16 cellular contexts compared by ENCODE assay signal in genomic region chr7:2282185-2282751, GRCh38. TPM values are rescaled to one million over a fixed set of nuclear protein-coding genes. Genes with fewer than 3 reads are reported as not detected.
DNase-seq lines count a peak whose midpoint lies in the region; ATAC-seq, FAIRE-seq and TF ChIP-seq lines count a peak whose summit lies in the region.
"Had no signal": no experiment of that assay in that cellular context is flagged by ENCODE, and none has a peak within 500 bp of the region (broad histone marks: within the 10 kb centered on the region; RNA-seq: fewer than 3 reads in every experiment).

No MANE protein-coding gene starts in this region.

- peaks cover 49% of the 10 kb centered on the region for H3K79me2 ChIP-seq in GM23248 (ENCODE audit: insufficient read depth)
- peaks cover 21% of the 10 kb centered on the region for H3K79me2 ChIP-seq in K562 (ENCODE audit: control insufficient read depth, insufficient read depth, low read length)

- no peaks in the 10 kb centered on the region for H3K9me2 ChIP-seq in GM23248 (ENCODE audit: insufficient read depth)

- H3K27ac Mint-ChIP-seq in progenitor cell of endocrine pancreas, result no peak overlapping the region

- no peaks in the 10 kb centered on the region for H3F3A ChIP-seq in GM23248 (ENCODE audit: insufficient read depth)

- no peaks in the 10 kb centered on the region for H4K20me1 ChIP-seq in GM23248 (ENCODE audit: insufficient read depth)
- peaks cover 21% of the 10 kb centered on the region; the same call in 1 of the 2 replicates for H4K20me1 ChIP-seq in K562 (replicated peaks; ENCODE audit: control insufficient read depth, insufficient read depth, low read length)

- WGBS in GM23248 (ENCODE audit: low coverage in 1 of 2, low lambda C conversion rate in 2 of 2, missing lambda C conversion rate in 2 of 2), 2 experiments, result 73 to 75% methylated on average over 14 of the region's 14 CpGs
- 30% methylated on average over 14 of the region's 14 CpGs for WGBS in K562 (ENCODE audit: insufficient coverage, low coverage, missing lambda C conversion rate)
- WGBS in spleen, 5 donors, result 85 to 95% (median 86%) methylated on average over 11 to 14 of the region's 14 CpGs

- H3K4me3 Mint-ChIP-seq in progenitor cell of endocrine pancreas (ENCODE audit: low read depth), result no peak overlapping the region
- H3K4me3 Mint-ChIP-seq: central memory CD8-positive, alpha-beta T cell had no signal

- no peaks in the 10 kb centered on the region for H3K36me3 Mint-ChIP-seq in progenitor cell of endocrine pancreas (ENCODE audit: insufficient read depth)

- ATAC-seq in K562 (peak; percentile 88), HG02588 (IDR thresholded peaks at IDR 0.05; ENCODE audit: unreplicated experiment) (no peak), HG03175 (IDR thresholded peaks at IDR 0.05; ENCODE audit: unreplicated experiment) (no peak)

- H3K9me3 ChIP-seq in GM23248 (ENCODE audit: low read depth) (no peaks in the 10 kb centered on the region), K562 (replicated peaks; ENCODE audit: control insufficient read depth, insufficient read depth, low read depth, low read length) (no peaks in the 10 kb centered on the region), spleen (no peaks in the 10 kb centered on the region)
- H3K9me3 ChIP-seq: suprapubic skin had no signal

- POLR2A ChIA-PET in K562 (lab: Yijun Ruan, JAX), result interaction anchor here (0.8 to 1.5 kb wide), 3 partner anchors 11 to 40 kb away, joined by 4 read pairs; partner anchors contain the start of genes MRM2 and NUDT1

- H3K4me2 ChIP-seq in GM23248 (ENCODE audit: unreplicated experiment) (no peak overlapping the region), K562 (ENCODE audit: insufficient read depth, low read length) (peak overlapping the region; percentile 48; the same call in 1 of the 2 replicates)

- H3K27me3 ChIP-seq in GM23248 (replicated peaks; ENCODE audit: insufficient read depth) (no peaks in the 10 kb centered on the region), K562 (ENCODE audit: control insufficient read depth in 2 of 2, insufficient read depth in 2 of 2, low read length in 2 of 2) (no peaks in the 10 kb centered on the region), spleen (replicated peaks in 1 of 7) (no peaks in the 10 kb centered on the region)
- H3K27me3 ChIP-seq: suprapubic skin had no signal

- no peak for DNase-seq in GM23248
- peak; percentile 59 to 80 (median 70) for DNase-seq in K562 (ENCODE audit: extremely low read depth in 1 of 4, low spot score in 3 of 4)
- DNase-seq in left kidney (ENCODE audit: low read depth, low spot score), result peak; percentile 91
- no peak for DNase-seq in spleen
- DNase-seq in NCI-H146 treated with DMSO at 0.1 percent for 48 hours (lab: John Stamatoyannopoulos, UW; ENCODE audit: unreplicated experiment), result no peak
- DNase-seq in progenitor cell of endocrine pancreas (ENCODE audit: low spot score, unreplicated experiment), result no peak
- DNase-seq: activated CD4-positive, alpha-beta T cell treated with anti-CD3 and anti-CD28 coated beads, Interleukin-2, amount 50 U/mL, for 1 hour; activated T-cell treated with anti-CD3 and anti-CD28 coated beads, Interleukin-2, amount 50 U/mL, for 1 hour; Karpas-422; NCI-H1436; SHP77 had no signal

- peak; percentile 93 for FAIRE-seq in K562 (lab: Jason Lieb, UNC)
- FAIRE-seq: keratinocyte had no signal

- in situ Hi-C loops in GM23248 (cut with MboI) (no loop called here), K562 (cut with MboI) (no loop called here)

- no peak for TF ChIP-seq POLR2A in K562 (conservative IDR thresholded peaks at IDR 0.05)
- no peak for TF ChIP-seq POLR2A in spleen (IDR thresholded peaks at IDR 0.05)

- no TSS peak for BruUV-seq in K562 (replicated peaks; lab: Mats Ljungman, UMichigan)

- no peaks in the 10 kb centered on the region for H3K9me1 ChIP-seq in K562 (ENCODE audit: control insufficient read depth, insufficient read depth, low read length)

- no peak overlapping the region for H2AFZ ChIP-seq in GM23248
- H2AFZ ChIP-seq in K562 (ENCODE audit: low read depth, low read length), result no peak overlapping the region

- TF ChIP-seq RAD21 in K562 (CRISPR knock-in tag; conservative IDR thresholded peaks at IDR 0.05 in 1 of 2, IDR thresholded peaks at IDR 0.05 in 1 of 2), result no peak

- TF ChIP-seq CTCF in K562 (IDR thresholded peaks at IDR 0.05 in 2 of 3, conservative IDR thresholded peaks at IDR 0.05 in 1 of 3; ENCODE audit: insufficient read depth in 2 of 3, low read depth in 1 of 3, low read length in 3 of 3) (no peak), spleen (IDR thresholded peaks at IDR 0.05 in 8 of 11, conservative IDR thresholded peaks at IDR 0.05 in 3 of 11) (no peak), progenitor cell of endocrine pancreas (IDR thresholded peaks at IDR 0.05; ENCODE audit: unreplicated experiment) (no peak)

- H3K4me1 ChIP-seq in GM23248 (ENCODE audit: insufficient read depth) (peaks cover 12% of the 10 kb centered on the region; the same call in 1 of the 2 replicates), K562 (replicated peaks in 1 of 2; ENCODE audit: control insufficient read depth in 2 of 2, insufficient read depth in 2 of 2, low read length in 2 of 2) (peaks cover 13 to 29% of the 10 kb centered on the region in 2 experiments), spleen (peaks cover 0 to 71% (median 41%) of the 10 kb centered on the region in 6 donors)

- H3K27me3 Mint-ChIP-seq in progenitor cell of endocrine pancreas, result no peaks in the 10 kb centered on the region
- H3K27me3 Mint-ChIP-seq: central memory CD8-positive, alpha-beta T cell had no signal

- H3K27ac ChIP-seq in GM23248 (no peak overlapping the region), K562 (ENCODE audit: extremely low read depth, low read depth, low read length) (no peak overlapping the region), spleen (peak overlapping the region in 7 of 8 donors; percentile 38 to 73 (median 63))
- H3K27ac ChIP-seq: suprapubic skin had no signal

- H3K4me1 Mint-ChIP-seq in progenitor cell of endocrine pancreas (ENCODE audit: low read depth), result peaks cover 16% of the 10 kb centered on the region
- H3K4me1 Mint-ChIP-seq: central memory CD8-positive, alpha-beta T cell had no signal

- CTCF ChIA-PET in K562 (lab: Yijun Ruan, JAX; ENCODE audit: low intra/inter-chr PET ratio), result interaction anchor here (0.6 kb wide), 1 partner anchor 19 kb away, joined by 3 read pairs; no protein-coding TSS in a partner anchor

- no peaks in the 10 kb centered on the region for H3K9me3 Mint-ChIP-seq in progenitor cell of endocrine pancreas (ENCODE audit: low read depth)
- H3K9me3 Mint-ChIP-seq: central memory CD8-positive, alpha-beta T cell had no signal

- no peak overlapping the region for H3K4me3 ChIP-seq in GM23248
- no peak overlapping the region for H3K4me3 ChIP-seq in K562
- no peak overlapping the region for H3K4me3 ChIP-seq in spleen
- H3K4me3 ChIP-seq: suprapubic skin had no signal

- H3K9ac ChIP-seq in GM23248, result peak overlapping the region; percentile 59
- H3K9ac ChIP-seq in K562 (ENCODE audit: insufficient read depth in 1 of 2, low read depth in 2 of 2, low read length in 2 of 2), result peak overlapping the region; percentile 10 to 78; a peak in 2 of 4 replicates

- TF ChIP-seq EP300 in K562 (IDR thresholded peaks at IDR 0.05; ENCODE audit: low read length), result peak; percentile 65

- H3K36me3 ChIP-seq in GM23248 (ENCODE audit: low read depth) (no peaks in the 10 kb centered on the region), K562 (ENCODE audit: control insufficient read depth, insufficient read depth, low read length) (peaks cover 12% of the 10 kb centered on the region; the same call in 1 of the 3 replicates), spleen (peaks cover 0 to 21% (median 6%) of the 10 kb centered on the region in 6 donors)

- intact Hi-C loops in K562 (cut with micrococcal nuclease) (no loop called here), spleen (cut with DNase I; ENCODE audit: low total_unique reads) (no loop called here)

RNA-seq across cellular contexts. Expression of gene SNX8, which starts 32.0 kb away (rescaled TPM):
- total RNA-seq in GM23248 (2014; rRNA removed; shearing (Covaris generic)), result 13.1 and 23.8 TPM in 2 replicates
- polyA plus RNA-seq in GM23248 (2016; fragmentation: Nextera tagmentation; extraction: Ambion mirVana) (36.8 and 44.4 TPM in 2 replicates), K562 (2011; rRNA removed) (45.7 and 47.0 TPM in 2 replicates), K562 (2014; fragmentation: Illumina TruSeq; extraction: Trizol) (33.3 and 35.4 TPM in 2 replicates), K562 (2014; fragmentation: Nextera tagmentation; extraction: Ambion mirVana) (1 to 10 TPM; 2.7 to 7.7 TPM), K562 (2014; rRNA removed) (17.2 and 32.5 TPM in 2 replicates), spleen (10 to 100 TPM; 48.8 to 63.8 (median 52.1) TPM)
- 26.7 and 72.5 TPM in 2 replicates for total RNA-seq in K562 (2011; cell fraction: chromatin; rRNA removed; ENCODE audit: low replicate concordance)
- total RNA-seq in K562 (2011; cell fraction: nucleolus; rRNA removed), result 24.0 and 30.0 TPM in 2 replicates
- 21.8 and 23.5 TPM in 2 replicates for total RNA-seq in K562 (2011; cell fraction: nucleoplasm; rRNA removed)
- total RNA-seq in K562 (2014; rRNA removed) (5.5 and 9.1 TPM in 2 replicates), K562 (2014; rRNA removed; fragmentation: Illumina TruSeq; extraction: Trizol) (8.7 and 12.5 TPM in 2 replicates), K562 (2015; rRNA removed; fragmentation: Illumina TruSeq; extraction: Trizol) (15.9 and 16.9 TPM in 2 replicates), K562 (2021) (50.4 and 51.6 TPM in 2 replicates), spleen (100 to 1,000 TPM in 2 of 7 donors, 10 to 100 TPM in 5; 74.0 to 196 (median 93.6) TPM), progenitor cell of endocrine pancreas (15.6 and 19.0 TPM in 2 replicates)
- polyA plus RNA-seq in K562 (2011; cell fraction: cytosol; rRNA removed), result 23.9 and 55.1 TPM in 2 replicates
- polyA plus RNA-seq in K562 (2011; cell fraction: nucleus; rRNA removed), result 30.5 and 42.3 TPM in 2 replicates
- polyA plus RNA-seq in K562 (2012), result 35.9 and 57.5 TPM in 2 replicates
- polyA minus RNA-seq in K562 (2011; rRNA and poly(A)+ RNA removed), result 25.4 and 40.0 TPM in 2 replicates
- 16.8 and 32.4 TPM in 2 replicates for polyA minus RNA-seq in K562 (2011; cell fraction: cytosol; rRNA and poly(A)+ RNA removed)
- polyA minus RNA-seq in K562 (2011; cell fraction: nucleus; rRNA and poly(A)+ RNA removed), result 11.8 and 17.4 TPM in 2 replicates

RNA-seq across cellular contexts. Expression of gene NUDT1, which starts 40.2 kb away (rescaled TPM):
- 15.7 and 61.0 TPM in 2 replicates for total RNA-seq in GM23248 (2014; rRNA removed; shearing (Covaris generic))
- polyA plus RNA-seq in GM23248 (2016; fragmentation: Nextera tagmentation; extraction: Ambion mirVana) (47.7 and 51.1 TPM in 2 replicates), K562 (2011; rRNA removed) (26.0 and 32.1 TPM in 2 replicates), K562 (2014; fragmentation: Illumina TruSeq; extraction: Trizol) (29.6 and 41.1 TPM in 2 replicates), K562 (2014; fragmentation: Nextera tagmentation; extraction: Ambion mirVana) (10 to 100 TPM in 1 of 2 experiments, 1 to 10 TPM in 1; 5.3 to 16.2 TPM), K562 (2014; rRNA removed) (63.1 and 64.4 TPM in 2 replicates), spleen (10 to 100 TPM; 38.2 to 69.3 (median 42.4) TPM)
- 6.3 and 17.2 TPM in 2 replicates for total RNA-seq in K562 (2011; cell fraction: chromatin; rRNA removed; ENCODE audit: low replicate concordance)
- 20.5 and 20.8 TPM in 2 replicates for total RNA-seq in K562 (2011; cell fraction: nucleolus; rRNA removed)
- total RNA-seq in K562 (2011; cell fraction: nucleoplasm; rRNA removed), result 16.0 and 16.9 TPM in 2 replicates
- total RNA-seq in K562 (2014; rRNA removed) (73.3 and 79.6 TPM in 2 replicates), K562 (2014; rRNA removed; fragmentation: Illumina TruSeq; extraction: Trizol) (12.7 and 25.8 TPM in 2 replicates), K562 (2015; rRNA removed; fragmentation: Illumina TruSeq; extraction: Trizol) (45.8 and 48.5 TPM in 2 replicates), K562 (2021) (39.3 and 44.8 TPM in 2 replicates), spleen (10 to 100 TPM; 13.7 to 29.4 (median 20.4) TPM), progenitor cell of endocrine pancreas (17.2 and 22.1 TPM in 2 replicates)
- polyA plus RNA-seq in K562 (2011; cell fraction: cytosol; rRNA removed), result 42.4 and 49.5 TPM in 2 replicates
- 35.5 and 42.6 TPM in 2 replicates for polyA plus RNA-seq in K562 (2011; cell fraction: nucleus; rRNA removed)
- 74.2 and 74.5 TPM in 2 replicates for polyA plus RNA-seq in K562 (2012)
- 10.8 and 13.0 TPM in 2 replicates for polyA minus RNA-seq in K562 (2011; rRNA and poly(A)+ RNA removed)
- 15.0 and 18.8 TPM in 2 replicates for polyA minus RNA-seq in K562 (2011; cell fraction: cytosol; rRNA and poly(A)+ RNA removed)
- polyA minus RNA-seq in K562 (2011; cell fraction: nucleus; rRNA and poly(A)+ RNA removed), result 6.9 and 7.9 TPM in 2 replicates

RNA-seq across cellular contexts. Expression of gene MRM2, which starts 40.3 kb away (rescaled TPM):
- total RNA-seq in GM23248 (2014; rRNA removed; shearing (Covaris generic)), result 20.8 and 21.5 TPM in 2 replicates
- polyA plus RNA-seq in GM23248 (2016; fragmentation: Nextera tagmentation; extraction: Ambion mirVana) (42.2 and 46.4 TPM in 2 replicates), K562 (2011; rRNA removed) (29.3 and 32.4 TPM in 2 replicates), K562 (2014; fragmentation: Illumina TruSeq; extraction: Trizol) (54.5 and 62.0 TPM in 2 replicates), K562 (2014; fragmentation: Nextera tagmentation; extraction: Ambion mirVana) (100 to 1,000 TPM in 1 of 2 experiments, 10 to 100 TPM in 1; 70.4 to 116 TPM), K562 (2014; rRNA removed) (44.1 and 50.2 TPM in 2 replicates), spleen (10 to 100 TPM; 24.1 to 35.8 (median 27.2) TPM)
- total RNA-seq in K562 (2011; cell fraction: chromatin; rRNA removed; ENCODE audit: low replicate concordance), result 24.0 and 38.8 TPM in 2 replicates
- 23.0 and 36.2 TPM in 2 replicates for total RNA-seq in K562 (2011; cell fraction: nucleolus; rRNA removed)
- total RNA-seq in K562 (2011; cell fraction: nucleoplasm; rRNA removed), result 26.9 and 28.0 TPM in 2 replicates
- total RNA-seq in K562 (2014; rRNA removed) (48.3 and 50.5 TPM in 2 replicates), K562 (2014; rRNA removed; fragmentation: Illumina TruSeq; extraction: Trizol) (41.7 and 43.9 TPM in 2 replicates), K562 (2015; rRNA removed; fragmentation: Illumina TruSeq; extraction: Trizol) (45.9 and 50.7 TPM in 2 replicates), K562 (2021) (47.9 and 50.2 TPM in 2 replicates), spleen (10 to 100 TPM; 19.0 to 24.7 (median 23.3) TPM), progenitor cell of endocrine pancreas (28.7 and 29.5 TPM in 2 replicates)
- 19.7 and 23.9 TPM in 2 replicates for polyA plus RNA-seq in K562 (2011; cell fraction: cytosol; rRNA removed)
- polyA plus RNA-seq in K562 (2011; cell fraction: nucleus; rRNA removed), result 10.7 and 12.6 TPM in 2 replicates
- 34.0 and 47.0 TPM in 2 replicates for polyA plus RNA-seq in K562 (2012)
- polyA minus RNA-seq in K562 (2011; rRNA and poly(A)+ RNA removed), result 20.5 and 21.4 TPM in 2 replicates
- polyA minus RNA-seq in K562 (2011; cell fraction: cytosol; rRNA and poly(A)+ RNA removed), result 13.3 and 21.0 TPM in 2 replicates
- 9.2 and 13.9 TPM in 2 replicates for polyA minus RNA-seq in K562 (2011; cell fraction: nucleus; rRNA and poly(A)+ RNA removed)

RNA-seq across cellular contexts. Expression of gene MAD1L1, which starts 49.5 kb away (rescaled TPM):
- 57.0 and 69.8 TPM in 2 replicates for total RNA-seq in GM23248 (2014; rRNA removed; shearing (Covaris generic))
- polyA plus RNA-seq in GM23248 (2016; fragmentation: Nextera tagmentation; extraction: Ambion mirVana) (38.2 and 46.5 TPM in 2 replicates), K562 (2011; rRNA removed) (18.0 and 23.3 TPM in 2 replicates), K562 (2014; fragmentation: Illumina TruSeq; extraction: Trizol) (11.4 and 16.7 TPM in 2 replicates), K562 (2014; fragmentation: Nextera tagmentation; extraction: Ambion mirVana) (1 to 10 TPM; 1.7 to 5.0 TPM), K562 (2014; rRNA removed) (53.5 and 65.3 TPM in 2 replicates), spleen (100 to 1,000 TPM in 1 of 3 donors, 10 to 100 TPM in 2; 48.8 to 118 (median 75.0) TPM)
- 159 and 265 TPM in 2 replicates for total RNA-seq in K562 (2011; cell fraction: chromatin; rRNA removed; ENCODE audit: low replicate concordance)
- 94.7 and 113 TPM in 2 replicates for total RNA-seq in K562 (2011; cell fraction: nucleolus; rRNA removed)
- total RNA-seq in K562 (2011; cell fraction: nucleoplasm; rRNA removed), result 88.9 and 95.8 TPM in 2 replicates
- total RNA-seq in K562 (2014; rRNA removed) (89.7 and 103 TPM in 2 replicates), K562 (2014; rRNA removed; fragmentation: Illumina TruSeq; extraction: Trizol) (6.8 and 12.3 TPM in 2 replicates), K562 (2015; rRNA removed; fragmentation: Illumina TruSeq; extraction: Trizol) (32.6 TPM in 2 replicates), K562 (2021) (67.4 and 75.3 TPM in 2 replicates), spleen (100 to 1,000 TPM in 1 of 7 donors, 10 to 100 TPM in 6; 47.3 to 104 (median 62.0) TPM), progenitor cell of endocrine pancreas (49.8 and 50.6 TPM in 2 replicates)
- 31.4 and 103 TPM in 2 replicates for polyA plus RNA-seq in K562 (2011; cell fraction: cytosol; rRNA removed)
- polyA plus RNA-seq in K562 (2011; cell fraction: nucleus; rRNA removed), result 23.7 and 53.1 TPM in 2 replicates
- 50.7 and 89.9 TPM in 2 replicates for polyA plus RNA-seq in K562 (2012)
- polyA minus RNA-seq in K562 (2011; rRNA and poly(A)+ RNA removed), result 14.5 and 17.9 TPM in 2 replicates
- polyA minus RNA-seq in K562 (2011; cell fraction: cytosol; rRNA and poly(A)+ RNA removed), result 34.4 and 62.5 TPM in 2 replicates
- 21.5 and 31.9 TPM in 2 replicates for polyA minus RNA-seq in K562 (2011; cell fraction: nucleus; rRNA and poly(A)+ RNA removed)

Comparison
In these comparisons a context has a peak if more than half of its experiments do, and no peak if none do; other contexts are left out.
1. DNase-seq: peak in K562 (4 of 4) and left kidney (single experiment); none in GM23248 (single experiment), spleen (single experiment), NCI-H146 treated with DMSO at 0.1 percent for 48 hours (single experiment) and progenitor cell of endocrine pancreas (single experiment).
2. H3K27ac ChIP-seq: peak in spleen (7 of 8); none in GM23248 (single experiment) and K562 (single experiment).